8 cellular contexts compared by ENCODE assay signal in the genomic region with DNA sequence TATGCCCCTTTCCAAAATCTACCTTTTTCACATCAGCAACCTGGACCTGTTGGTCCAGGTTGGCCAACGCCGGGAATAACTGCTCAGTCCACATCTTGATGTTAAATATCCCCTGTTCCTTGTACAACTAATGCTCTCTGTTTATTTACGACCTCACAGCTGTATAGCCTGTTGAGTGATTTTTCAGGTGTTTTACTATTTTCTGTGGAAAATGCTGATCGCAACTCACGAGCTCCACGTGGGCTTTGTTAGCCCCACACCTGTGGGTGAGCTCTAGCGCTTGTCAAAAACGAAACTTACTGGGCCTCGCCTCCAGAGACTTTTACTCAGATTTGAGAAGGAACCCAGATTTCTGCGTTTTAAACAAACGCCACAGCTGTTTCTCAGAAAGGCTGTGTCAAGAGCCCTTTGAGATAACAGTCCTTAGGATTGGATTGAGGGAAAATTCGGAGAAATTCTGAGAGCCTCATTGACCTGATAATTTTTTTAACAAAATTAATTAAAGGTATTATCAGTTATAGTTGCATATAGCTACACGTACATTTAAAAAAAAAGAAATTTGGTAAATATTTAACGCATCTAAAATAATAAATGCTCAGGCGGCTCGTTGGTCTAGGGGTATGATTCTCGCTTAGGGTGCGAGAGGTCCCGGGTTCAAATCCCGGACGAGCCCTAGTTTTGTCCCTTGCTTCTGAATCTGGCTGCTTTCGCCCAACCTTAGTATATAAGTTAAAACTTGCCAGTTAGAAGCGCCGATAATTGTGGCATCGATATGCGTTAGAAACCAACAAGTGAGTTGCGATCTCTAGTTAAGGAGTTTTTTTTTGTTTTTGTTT. TPM values are rescaled to one million over a fixed set of nuclear protein-coding genes. Genes with fewer than 3 reads are reported as not detected.
DNase-seq lines count a peak whose midpoint lies in the region; ATAC-seq and TF ChIP-seq lines count a peak whose summit lies in the region.

No MANE protein-coding gene starts in this region.

- H3K4me3 ChIP-seq in heart left ventricle (peak overlapping the region in 10 of 12 donors; percentile 46 to 66 (median 61)), rectal smooth muscle tissue (ENCODE audit: low read length) (peak overlapping the region; percentile 58)

- intact Hi-C loops in heart left ventricle (cut with DNase I), result loop anchor here in 4 of 10 donors (1.0 to 10.0 kb wide), 5 partner anchors 14 to 920 kb away; a partner anchor contains a TSS

- ATAC-seq in HG03378 (IDR thresholded peaks at IDR 0.05; ENCODE audit: unreplicated experiment), result peak; percentile 23
- ATAC-seq in heart left ventricle, result no peak
- no peak for ATAC-seq in GM21515 (IDR thresholded peaks at IDR 0.05; ENCODE audit: unreplicated experiment)

- no peaks in the 10 kb centered on the region for H3K9me3 ChIP-seq in heart left ventricle

- no peak overlapping the region for H3K9ac ChIP-seq in rectal smooth muscle tissue (ENCODE audit: low read length)

- DNase-seq in DMS53 treated with DMSO at 0.1 percent for 48 hours (lab: John Stamatoyannopoulos, UW; ENCODE audit: unreplicated experiment) (peak; percentile 63), SHP77 (lab: John Stamatoyannopoulos, UW) (peak; percentile 22 to 54), heart left ventricle (no peak), AG08396 (ENCODE audit: low spot score) (no peak)
- DNase-seq in activated naive CD4-positive, alpha-beta T cell treated with anti-CD3 and anti-CD28 coated beads, Interleukin-2, amount 50 U/mL, for 16 hours, result peak; percentile 63

- TF ChIP-seq CTCF in heart left ventricle (IDR thresholded peaks at IDR 0.05), result no peak

- WGBS in heart left ventricle, 4 donors, result 16 to 20% (median 18%) methylated on average over 27 of the region's 27 CpGs

- H3K27me3 ChIP-seq in heart left ventricle (no peaks in the 10 kb centered on the region), rectal smooth muscle tissue (ENCODE audit: control insufficient read depth, insufficient read depth, low read length) (no peaks in the 10 kb centered on the region)

- peak overlapping the region in 11 of 12 donors; percentile 66 to 90 (median 84) for H3K27ac ChIP-seq in heart left ventricle
- peak overlapping the region; percentile 17 for H3K27ac ChIP-seq in rectal smooth muscle tissue (ENCODE audit: low read depth, low read length)

- H3K4me1 ChIP-seq in heart left ventricle (peaks cover 0 to 31% (median 10%) of the 10 kb centered on the region in 12 donors), rectal smooth muscle tissue (ENCODE audit: control insufficient read depth, insufficient read depth, low read length) (no peaks in the 10 kb centered on the region)

- no peaks in the 10 kb centered on the region for H3K36me3 ChIP-seq in heart left ventricle
- H3K36me3 ChIP-seq in rectal smooth muscle tissue (ENCODE audit: control insufficient read depth, insufficient read depth, low read length), result no peaks in the 10 kb centered on the region

- no peak for TF ChIP-seq POLR2A in heart left ventricle (IDR thresholded peaks at IDR 0.05)

RNA-seq across cellular contexts. Expression of a gene that starts 16.7 kb away (rescaled TPM):
- total RNA-seq in heart left ventricle, result 10 to 100 TPM; 22.4 to 34.7 (median 32.1) TPM
- polyA plus RNA-seq in heart left ventricle, result 10 to 100 TPM in 1 of 2 donors, 1 to 10 TPM in 1; 5.8 to 52.8 TPM

RNA-seq across cellular contexts. Expression of a gene that starts 41.9 kb away (rescaled TPM):
- 10 to 100 TPM in 2 of 9 donors, 1 to 10 TPM in 7; 7.2 to 10.8 (median 8.2) TPM for total RNA-seq in heart left ventricle
- polyA plus RNA-seq in heart left ventricle, result 10 to 100 TPM in 1 of 2 donors, 1 to 10 TPM in 1; 7.1 to 12.0 TPM

RNA-seq across cellular contexts. Expression of a gene that starts 54.8 kb away (rescaled TPM):
- total RNA-seq in heart left ventricle, result not detected
- not detected for polyA plus RNA-seq in heart left ventricle

Comparison
In these comparisons a context has a peak if more than half of its experiments do, and no peak if none do; other contexts are left out.
1. DNase-seq: peak in DMS53 treated with DMSO at 0.1 percent for 48 hours (single experiment), SHP77 (2 of 2) and activated naive CD4-positive, alpha-beta T cell treated with anti-CD3 and anti-CD28 coated beads, Interleukin-2, amount 50 U/mL, for 16 hours (single experiment); none in heart left ventricle (0 of 5) and AG08396 (single experiment).